ENCODE assay signal across 1 cellular context in the genomic region with DNA sequence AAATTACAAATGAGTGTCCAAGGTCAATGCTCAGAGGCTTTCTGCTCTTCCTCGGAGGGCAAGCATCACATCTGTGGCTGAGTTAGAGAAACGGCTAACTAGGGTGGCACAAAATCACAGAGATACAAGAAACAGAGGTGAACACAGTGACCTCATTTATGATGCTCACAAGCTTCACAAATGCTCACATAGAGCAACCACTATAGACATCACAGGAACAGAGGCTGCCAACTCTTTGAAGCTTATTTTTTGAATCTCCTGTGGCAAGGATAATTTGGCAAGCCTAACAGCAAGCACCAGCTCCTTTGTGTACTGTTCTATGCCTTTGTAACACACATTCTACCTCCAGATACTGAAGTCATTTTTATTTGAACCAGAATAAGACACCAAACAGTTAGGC.
TF ChIP-seq lines count a peak whose summit lies in the region.

No MANE protein-coding gene starts in this region.

TF ChIP-seq in SK-N-SH, 30 proteins besides CTCF, POLR2A, EP300 and RAD21 (continued from another document):
- TF ChIP-seq, protein P1, sequence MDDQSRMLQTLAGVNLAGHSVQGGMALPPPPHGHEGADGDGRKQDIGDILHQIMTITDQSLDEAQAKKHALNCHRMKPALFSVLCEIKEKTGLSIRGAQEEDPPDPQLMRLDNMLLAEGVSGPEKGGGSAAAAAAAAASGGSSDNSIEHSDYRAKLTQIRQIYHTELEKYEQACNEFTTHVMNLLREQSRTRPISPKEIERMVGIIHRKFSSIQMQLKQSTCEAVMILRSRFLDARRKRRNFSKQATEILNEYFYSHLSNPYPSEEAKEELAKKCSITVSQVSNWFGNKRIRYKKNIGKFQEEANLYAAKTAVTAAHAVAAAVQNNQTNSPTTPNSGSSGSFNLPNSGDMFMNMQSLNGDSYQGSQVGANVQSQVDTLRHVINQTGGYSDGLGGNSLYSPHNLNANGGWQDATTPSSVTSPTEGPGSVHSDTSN (IDR thresholded peaks at IDR 0.05), result no peak
